Comparison of ENCODE assay signal across 8 cellular contexts in genomic region chr17:48791128-48792032, GRCh38. TPM values are rescaled to one million over a fixed set of nuclear protein-coding genes. Genes with fewer than 3 reads are reported as not detected.
DNase-seq lines count a peak whose midpoint lies in the region; ATAC-seq and TF ChIP-seq lines count a peak whose summit lies in the region.

No MANE protein-coding gene starts in this region.

- peak; percentile 68 for ATAC-seq in GM21619 (IDR thresholded peaks at IDR 0.05; ENCODE audit: unreplicated experiment)
- ATAC-seq in activated T-cell treated with anti-CD3 and anti-CD28 coated beads, Interleukin-2, amount 50 U/mL, for 4 hours, result peak; percentile 48 to 67
- no peak for ATAC-seq in GM18505 (IDR thresholded peaks at IDR 0.05; ENCODE audit: unreplicated experiment)
- ATAC-seq in HG03565 (IDR thresholded peaks at IDR 0.05; ENCODE audit: unreplicated experiment), result no peak

- no peak overlapping the region for H3K4me3 Mint-ChIP-seq in activated T-cell treated with anti-CD3 and anti-CD28 coated beads, Interleukin-2, amount 50 U/mL, for 4 hours

- H3K36me3 Mint-ChIP-seq in activated T-cell treated with anti-CD3 and anti-CD28 coated beads, Interleukin-2, amount 50 U/mL, for 4 hours (ENCODE audit: insufficient read depth), result no peaks in the 10 kb centered on the region

- H3K27me3 Mint-ChIP-seq in activated T-cell treated with anti-CD3 and anti-CD28 coated beads, Interleukin-2, amount 50 U/mL, for 4 hours (ENCODE audit: low read depth), result peaks cover 36% of the 10 kb centered on the region

- DNase-seq in DMS114 treated with DMSO at 0.1 percent for 48 hours (lab: John Stamatoyannopoulos, UW; ENCODE audit: unreplicated experiment), result peak; percentile 64
- peak; percentile 26 for DNase-seq in NCI-H345 treated with DMSO at 0.1 percent for 48 hours (lab: John Stamatoyannopoulos, UW; ENCODE audit: unreplicated experiment)
- DNase-seq in activated T-cell treated with anti-CD3 and anti-CD28 coated beads, Interleukin-2, amount 50 U/mL, for 4 hours, result no peak
- DNase-seq in foreskin melanocyte, result peak; percentile 85
- DNase-seq in non-pigmented ciliary epithelial cell (ENCODE audit: low read depth), result peak; percentile 38

- H3K4me1 Mint-ChIP-seq in activated T-cell treated with anti-CD3 and anti-CD28 coated beads, Interleukin-2, amount 50 U/mL, for 4 hours (ENCODE audit: low read depth), result peaks cover 8% of the 10 kb centered on the region

- H3K9me3 Mint-ChIP-seq in activated T-cell treated with anti-CD3 and anti-CD28 coated beads, Interleukin-2, amount 50 U/mL, for 4 hours, result no peaks in the 10 kb centered on the region

- TF ChIP-seq POLR2A in GM18505 (IDR thresholded peaks at IDR 0.05; ENCODE audit: borderline replicate concordance, extremely low read depth, insufficient read depth, insufficient read length), result no peak

RNA-seq across cellular contexts. Expression of gene TTLL6, which starts 25.6 kb away (rescaled TPM):
- total RNA-seq in activated T-cell treated with anti-CD3 and anti-CD28 coated beads, Interleukin-2, amount 50 U/mL, for 4 hours, result not detected

RNA-seq across cellular contexts. Expression of gene CALCOCO2, which starts 39.5 kb away (rescaled TPM):
- total RNA-seq in activated T-cell treated with anti-CD3 and anti-CD28 coated beads, Interleukin-2, amount 50 U/mL, for 4 hours, result 10 to 100 TPM; 34.0 to 45.5 (median 34.3) TPM

Comparison
In these comparisons a context has a peak if more than half of its experiments do, and no peak if none do; other contexts are left out.
1. ATAC-seq: peak in GM21619 (single experiment) and activated T-cell treated with anti-CD3 and anti-CD28 coated beads, Interleukin-2, amount 50 U/mL, for 4 hours (2 of 2); none in GM18505 (single experiment) and HG03565 (single experiment).